17 cellular contexts compared by ENCODE assay signal in genomic region chr19:7224995-7225394, GRCh38.
"Had no signal": no experiment of that assay in that cellular context is flagged by ENCODE, and none has a peak within 500 bp of the region (broad histone marks: within the 10 kb centered on the region; RNA-seq: fewer than 3 reads in every experiment).

No MANE protein-coding gene starts in this region.

- H3K9me3 ChIP-seq: gastrocnemius medialis, heart left ventricle, tibial nerve had no signal

- H3K36me3 ChIP-seq: gastrocnemius medialis, heart left ventricle, tibial nerve had no signal

- H3K4me3 ChIP-seq: lung had no signal

- FAIRE-seq: kidney, small intestine had no signal

- DNase-seq: activated B cell treated with CpG ODN at 0.5 μM for 24 hours; activated CD4-positive, alpha-beta memory T cell treated with anti-CD3 and anti-CD28 coated beads, Interleukin-2, amount 10 ng/mL, durations not matched to agents 7 days and 5 days; activated CD4-positive, alpha-beta T cell treated with anti-CD3 and anti-CD28 coated beads for 4 hours; activated naive CD4-positive, alpha-beta T cell treated with Interleukin-2 at 50 U/mL for 16 hours; activated naive CD8-positive, alpha-beta T cell treated with anti-CD3 and anti-CD28 coated beads, Interleukin-2, amount 10 ng/mL, durations not matched to agents 7 days and 5 days; activated T-cell treated with anti-CD3 and anti-CD28 coated beads, Interleukin-2, amount 50 U/mL, for 1 hour; gastrocnemius medialis; heart left ventricle; kidney; occipital lobe; small intestine; stimulated activated CD4-positive, alpha-beta T cell treated with anti-CD3 and anti-CD28 coated beads, Interleukin-4, amount 100 ng/mL, for 1 hour; T-helper 1 cell; T-helper 9 cell had no signal

- H3K27me3 ChIP-seq: gastrocnemius medialis, heart left ventricle, tibial nerve had no signal

- ATAC-seq: SK-N-SH treated with all-trans-retinoic acid at 6 μM for 48 hours had no signal
